9 cellular contexts compared by ENCODE assay signal in genomic region chr2:143686585-143687164, GRCh38.
DNase-seq lines count a peak whose midpoint lies in the region; ATAC-seq and TF ChIP-seq lines count a peak whose summit lies in the region.
"Had no signal": no experiment of that assay in that cellular context is flagged by ENCODE, and none has a peak within 500 bp of the region (broad histone marks: within the 10 kb centered on the region; RNA-seq: fewer than 3 reads in every experiment).

No MANE protein-coding gene starts in this region.

- H3K4me1 Mint-ChIP-seq in stimulated activated effector memory CD8-positive, alpha-beta T cell treated with anti-CD3 and anti-CD28 coated beads, Interleukin-12 subunit alpha, Interleukin-12 subunit beta, amount 100 ng/mL, for 72 hours: peaks cover 36% of the 10 kb centered on the region
- peaks cover 28% of the 10 kb centered on the region for H3K4me1 Mint-ChIP-seq in activated naive CD8-positive, alpha-beta T cell treated with anti-CD3 and anti-CD28 coated beads, Interleukin-2, amount 50 U/mL, for 24 hours

- TF ChIP-seq CTCF in HFF-Myc (IDR thresholded peaks at IDR 0.05; ENCODE audit: low read depth, low read length, missing control alignments): peak; percentile 45

- H3K36me3 Mint-ChIP-seq in stimulated activated effector memory CD8-positive, alpha-beta T cell treated with anti-CD3 and anti-CD28 coated beads, Interleukin-12 subunit alpha, Interleukin-12 subunit beta, amount 100 ng/mL, for 72 hours: no peaks in the 10 kb centered on the region
- H3K36me3 Mint-ChIP-seq in activated naive CD8-positive, alpha-beta T cell treated with anti-CD3 and anti-CD28 coated beads, Interleukin-2, amount 50 U/mL, for 24 hours (ENCODE audit: low read depth): peaks cover 11% of the 10 kb centered on the region

- peak overlapping the region; percentile 43 for H3K27ac Mint-ChIP-seq in stimulated activated effector memory CD8-positive, alpha-beta T cell treated with anti-CD3 and anti-CD28 coated beads, Interleukin-12 subunit alpha, Interleukin-12 subunit beta, amount 100 ng/mL, for 72 hours
- no peak overlapping the region for H3K27ac Mint-ChIP-seq in activated naive CD8-positive, alpha-beta T cell treated with anti-CD3 and anti-CD28 coated beads, Interleukin-2, amount 50 U/mL, for 24 hours

- H3K4me3 Mint-ChIP-seq in stimulated activated effector memory CD8-positive, alpha-beta T cell treated with anti-CD3 and anti-CD28 coated beads, Interleukin-12 subunit alpha, Interleukin-12 subunit beta, amount 100 ng/mL, for 72 hours: no peak overlapping the region
- H3K4me3 Mint-ChIP-seq in activated naive CD8-positive, alpha-beta T cell treated with anti-CD3 and anti-CD28 coated beads, Interleukin-2, amount 50 U/mL, for 24 hours: no peak overlapping the region

- H3K4me3 ChIP-seq in HFF-Myc (replicated peaks; ENCODE audit: low read depth, low read length): no peak overlapping the region
- H3K4me3 ChIP-seq: BLaER1 treated with 17β-estradiol and CSF1 and Interleukin-3, amounts not matched to agents 10 nM and 100 nM had no signal

- peak; percentile 27 for DNase-seq in NCI-H1092 treated with DMSO at 0.1 percent for 48 hours (lab: John Stamatoyannopoulos, UW)
- DNase-seq in NCI-H1092 (lab: John Stamatoyannopoulos, UW): no peak
- peak; percentile 26 for DNase-seq in HFF-Myc (ENCODE audit: extremely low read depth, low read depth)
- peak; percentile 33 for DNase-seq in SK-N-DZ (ENCODE audit: low spot score)
- peak; percentile 39 for DNase-seq in foreskin melanocyte
- DNase-seq in stimulated activated effector memory CD8-positive, alpha-beta T cell treated with anti-CD3 and anti-CD28 coated beads, Interleukin-12 subunit alpha, Interleukin-12 subunit beta, amount 100 ng/mL, for 72 hours (ENCODE audit: low spot score in 2 of 2): no peak
- DNase-seq in activated naive CD8-positive, alpha-beta T cell treated with anti-CD3 and anti-CD28 coated beads, Interleukin-2, amount 50 U/mL, for 24 hours: no peak

- no peaks in the 10 kb centered on the region for H3K27me3 Mint-ChIP-seq in activated naive CD8-positive, alpha-beta T cell treated with anti-CD3 and anti-CD28 coated beads, Interleukin-2, amount 50 U/mL, for 24 hours

- H3K9me3 Mint-ChIP-seq in stimulated activated effector memory CD8-positive, alpha-beta T cell treated with anti-CD3 and anti-CD28 coated beads, Interleukin-12 subunit alpha, Interleukin-12 subunit beta, amount 100 ng/mL, for 72 hours: no peaks in the 10 kb centered on the region
- no peaks in the 10 kb centered on the region for H3K9me3 Mint-ChIP-seq in activated naive CD8-positive, alpha-beta T cell treated with anti-CD3 and anti-CD28 coated beads, Interleukin-2, amount 50 U/mL, for 24 hours

- no peak for ATAC-seq in stimulated activated effector memory CD8-positive, alpha-beta T cell treated with anti-CD3 and anti-CD28 coated beads, Interleukin-12 subunit alpha, Interleukin-12 subunit beta, amount 100 ng/mL, for 72 hours
- ATAC-seq in activated naive CD8-positive, alpha-beta T cell treated with anti-CD3 and anti-CD28 coated beads, Interleukin-2, amount 50 U/mL, for 24 hours: no peak
- no peak for ATAC-seq in HG02610 (IDR thresholded peaks at IDR 0.05; ENCODE audit: unreplicated experiment)

Comparison
In these comparisons a context has a peak if more than half of its experiments do, and no peak if none do; other contexts are left out.
1. DNase-seq: peak in NCI-H1092 treated with DMSO at 0.1 percent for 48 hours (single experiment), HFF-Myc (single experiment), SK-N-DZ (single experiment) and foreskin melanocyte (single experiment); none in NCI-H1092 (single experiment), stimulated activated effector memory CD8-positive, alpha-beta T cell treated with anti-CD3 and anti-CD28 coated beads, Interleukin-12 subunit alpha, Interleukin-12 subunit beta, amount 100 ng/mL, for 72 hours (0 of 2) and activated naive CD8-positive, alpha-beta T cell treated with anti-CD3 and anti-CD28 coated beads, Interleukin-2, amount 50 U/mL, for 24 hours (single experiment).